8 cellular contexts compared by ENCODE assay signal in genomic region chr6:25962368-25963127, GRCh38. TPM values are rescaled to one million over a fixed set of nuclear protein-coding genes. Genes with fewer than 3 reads are reported as not detected.
A peak's percentile ranks its signal among the peaks of the same experiment; 100 is the strongest.
DNase-seq lines count a peak whose midpoint lies in the region; ATAC-seq, FAIRE-seq and TF ChIP-seq lines count a peak whose summit lies in the region.

Gene TRIM38, plus strand, starts transcription at chr6:25962802. Its CDS starts 3,721 bp downstream, at chr6:25966523.

- in situ Hi-C loops in GM18951 (cut with MboI; ENCODE audit: low sequenced_read_pairs, unreplicated experiment), result no loop called here

- H3K4me3 ChIP-seq in fibroblast of villous mesenchyme (ENCODE audit: low read depth, low read length) (peak within 1 kb of the TSS; percentile 77), osteoblast (ENCODE audit: insufficient read depth, low read length) (peak within 1 kb of the TSS; percentile 85), thyroid gland (replicated peaks in 1 of 3) (peak within 1 kb of the TSS in 2 of 3 donors; percentile 45 to 47)

- DNase-seq in AML-193 (lab: John Stamatoyannopoulos, UW) (peak; percentile 99 to 100), RCC 7860 (ENCODE audit: low spot score) (peak; percentile 68), fibroblast of villous mesenchyme (ENCODE audit: low read depth) (peak; percentile 97), osteoblast (ENCODE audit: insufficient read length, low spot score, missing footprints) (no peak), thyroid gland (peak; percentile 78 to 79)
- DNase-seq in activated T-helper 2 cell treated with anti-CD3 and anti-CD28 coated beads, Interferon-gamma antibody, Interleukin-2, Interleukin-4, amounts not matched to agents 10 μg/mL and 5 μg/mL and 100 μg/mL, durations not matched to agents 14 hours and 24 hours and 36 hours (ENCODE audit: low spot score), result peak; percentile 77

- H3K4me1 ChIP-seq in osteoblast (ENCODE audit: insufficient read depth, low read length) (peaks cover 21% of the 10 kb centered on the region), thyroid gland (peaks cover 14 to 40% of the 10 kb centered on the region in 2 donors)

- peaks cover 71% of the 10 kb centered on the region for H3K36me3 Mint-ChIP-seq in activated T-helper 2 cell treated with anti-CD3 and anti-CD28 coated beads, Interferon-gamma antibody, Interleukin-2, Interleukin-4, amounts not matched to agents 10 μg/mL and 5 μg/mL and 100 μg/mL, durations not matched to agents 14 hours and 24 hours and 36 hours (ENCODE audit: low read depth)

- peak; percentile 76 for FAIRE-seq in RCC 7860 (lab: Jason Lieb, UNC)

- H3K27ac Mint-ChIP-seq in activated T-helper 2 cell treated with anti-CD3 and anti-CD28 coated beads, Interferon-gamma antibody, Interleukin-2, Interleukin-4, amounts not matched to agents 10 μg/mL and 5 μg/mL and 100 μg/mL, durations not matched to agents 14 hours and 24 hours and 36 hours, result peak within 1 kb of the TSS; percentile 98

- H3K27me3 ChIP-seq in osteoblast (ENCODE audit: insufficient read depth, low read length) (no peaks in the 10 kb centered on the region), thyroid gland (no peaks in the 10 kb centered on the region)

- H3K36me3 ChIP-seq in osteoblast (ENCODE audit: insufficient read depth, low read length), result peaks cover 19% of the 10 kb centered on the region
- peaks cover 4 to 9% of the 10 kb centered on the region in 2 donors for H3K36me3 ChIP-seq in thyroid gland

- no peaks in the 10 kb centered on the region for H3K27me3 Mint-ChIP-seq in activated T-helper 2 cell treated with anti-CD3 and anti-CD28 coated beads, Interferon-gamma antibody, Interleukin-2, Interleukin-4, amounts not matched to agents 10 μg/mL and 5 μg/mL and 100 μg/mL, durations not matched to agents 14 hours and 24 hours and 36 hours (ENCODE audit: low read depth)

- H3K27ac ChIP-seq in osteoblast (ENCODE audit: low read depth, low read length) (peak within 1 kb of the TSS; percentile 99), thyroid gland (peak within 1 kb of the TSS; percentile 66 to 86 (median 81))

- peak within 1 kb of the TSS; percentile 97 for H3K4me2 ChIP-seq in osteoblast (ENCODE audit: insufficient read depth, low read length)

- intact Hi-C loops in activated T-helper 2 cell treated with anti-CD3 and anti-CD28 coated beads, Interferon-gamma antibody, Interleukin-2, Interleukin-4, amounts not matched to agents 10 μg/mL and 5 μg/mL and 100 μg/mL, durations not matched to agents 14 hours and 24 hours and 36 hours (cut with micrococcal nuclease), result loop anchor here (1.0 to 2.0 kb wide), 4 partner anchors 17 to 58 kb away; a partner anchor contains a TSS
- intact Hi-C loops in thyroid gland (cut with DNase I), result no loop called here

- peak within 1 kb of the TSS; percentile 92 for H2AFZ ChIP-seq in osteoblast (ENCODE audit: low read length)

- peak within 1 kb of the TSS; percentile 99 for H3K4me3 Mint-ChIP-seq in activated T-helper 2 cell treated with anti-CD3 and anti-CD28 coated beads, Interferon-gamma antibody, Interleukin-2, Interleukin-4, amounts not matched to agents 10 μg/mL and 5 μg/mL and 100 μg/mL, durations not matched to agents 14 hours and 24 hours and 36 hours (ENCODE audit: low read depth)

- no peak for TF ChIP-seq CTCF in fibroblast of villous mesenchyme (IDR thresholded peaks at IDR 0.05; ENCODE audit: insufficient read depth, low read depth, low read length)
- no peak for TF ChIP-seq CTCF in osteoblast (IDR thresholded peaks at IDR 0.05; ENCODE audit: extremely low read depth, low read depth, low read length)
- TF ChIP-seq CTCF in thyroid gland (IDR thresholded peaks at IDR 0.05), result no peak

- H3K9me3 ChIP-seq in osteoblast (ENCODE audit: low read depth, low read length), result no peaks in the 10 kb centered on the region
- no peaks in the 10 kb centered on the region for H3K9me3 ChIP-seq in thyroid gland

- peaks cover 6% of the 10 kb centered on the region for H4K20me1 ChIP-seq in osteoblast (ENCODE audit: insufficient read depth, low read length)

- H3K4me1 Mint-ChIP-seq in activated T-helper 2 cell treated with anti-CD3 and anti-CD28 coated beads, Interferon-gamma antibody, Interleukin-2, Interleukin-4, amounts not matched to agents 10 μg/mL and 5 μg/mL and 100 μg/mL, durations not matched to agents 14 hours and 24 hours and 36 hours (ENCODE audit: low read depth), result peaks cover 59% of the 10 kb centered on the region

- WGBS in thyroid gland, 2 donors, result 0 to 8% methylated on average over 9 of the region's 9 CpGs

- peak; percentile 83 for TF ChIP-seq POLR2A in GM18951 (IDR thresholded peaks at IDR 0.05; ENCODE audit: extremely low read depth, insufficient read depth, insufficient read length)
- TF ChIP-seq POLR2A in thyroid gland (IDR thresholded peaks at IDR 0.05), result peak; percentile 28 to 89

- H3K79me2 ChIP-seq in osteoblast (ENCODE audit: insufficient read depth, low read length), result peaks cover 43% of the 10 kb centered on the region

- ATAC-seq in HG03139 (IDR thresholded peaks at IDR 0.05; ENCODE audit: unreplicated experiment), result peak; percentile 78

- peaks cover 32% of the 10 kb centered on the region for H3K9me3 Mint-ChIP-seq in activated T-helper 2 cell treated with anti-CD3 and anti-CD28 coated beads, Interferon-gamma antibody, Interleukin-2, Interleukin-4, amounts not matched to agents 10 μg/mL and 5 μg/mL and 100 μg/mL, durations not matched to agents 14 hours and 24 hours and 36 hours

RNA-seq across cellular contexts. Expression of gene TRIM38, which starts in this region (rescaled TPM):
- 29.2 and 29.5 TPM in 2 replicates for total RNA-seq in activated T-helper 2 cell treated with anti-CD3 and anti-CD28 coated beads, Interferon-gamma antibody, Interleukin-2, Interleukin-4, amounts not matched to agents 10 μg/mL and 5 μg/mL and 100 μg/mL, durations not matched to agents 14 hours and 24 hours and 36 hours
- total RNA-seq in fibroblast of villous mesenchyme (7.7 and 13.8 TPM in 2 replicates), osteoblast (13.0 and 13.3 TPM in 2 replicates), thyroid gland (10 to 100 TPM; 11.5 to 14.0 (median 12.4) TPM)
